Comparison of ENCODE assay signal across 2 cellular contexts in the genomic region with DNA sequence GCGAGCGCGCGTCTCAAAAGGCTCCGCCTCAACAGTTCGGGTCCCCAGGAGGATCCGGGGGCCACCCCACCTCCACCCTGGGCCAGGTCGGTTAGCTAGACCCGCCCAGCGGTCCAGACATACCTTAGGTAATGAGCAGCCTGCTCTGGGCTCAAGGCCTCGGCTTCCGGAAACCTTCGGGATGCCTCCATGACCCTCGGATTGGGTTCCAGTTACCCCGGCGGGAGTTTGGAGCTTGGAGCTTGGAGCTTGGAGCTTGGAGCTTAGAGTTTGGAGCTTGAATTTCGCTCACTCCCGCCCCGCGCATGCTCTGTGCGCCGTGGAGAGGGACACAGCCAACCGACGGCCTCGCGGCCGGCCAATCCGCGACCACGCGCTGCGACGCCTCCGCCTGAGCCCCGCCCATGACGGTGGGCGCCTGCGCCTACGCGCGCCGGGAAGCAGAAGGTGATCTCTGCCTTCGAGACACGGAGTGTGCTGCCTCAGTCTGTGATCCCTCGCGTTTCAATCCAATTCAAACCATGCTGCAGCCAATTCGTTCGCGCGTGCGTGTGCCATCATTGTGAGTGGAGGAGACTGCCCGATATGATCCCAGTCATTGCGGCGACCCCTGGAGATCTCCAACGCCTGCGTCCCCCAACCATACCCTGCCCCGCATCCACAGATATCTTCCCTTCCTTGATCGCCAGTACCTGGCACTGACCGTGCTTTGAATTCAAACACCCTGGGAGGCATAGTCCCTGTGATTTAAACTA.
A peak's percentile ranks its signal among the peaks of the same experiment; 100 is the strongest.
TF ChIP-seq lines count a peak whose summit lies in the region.

A gene with protein sequence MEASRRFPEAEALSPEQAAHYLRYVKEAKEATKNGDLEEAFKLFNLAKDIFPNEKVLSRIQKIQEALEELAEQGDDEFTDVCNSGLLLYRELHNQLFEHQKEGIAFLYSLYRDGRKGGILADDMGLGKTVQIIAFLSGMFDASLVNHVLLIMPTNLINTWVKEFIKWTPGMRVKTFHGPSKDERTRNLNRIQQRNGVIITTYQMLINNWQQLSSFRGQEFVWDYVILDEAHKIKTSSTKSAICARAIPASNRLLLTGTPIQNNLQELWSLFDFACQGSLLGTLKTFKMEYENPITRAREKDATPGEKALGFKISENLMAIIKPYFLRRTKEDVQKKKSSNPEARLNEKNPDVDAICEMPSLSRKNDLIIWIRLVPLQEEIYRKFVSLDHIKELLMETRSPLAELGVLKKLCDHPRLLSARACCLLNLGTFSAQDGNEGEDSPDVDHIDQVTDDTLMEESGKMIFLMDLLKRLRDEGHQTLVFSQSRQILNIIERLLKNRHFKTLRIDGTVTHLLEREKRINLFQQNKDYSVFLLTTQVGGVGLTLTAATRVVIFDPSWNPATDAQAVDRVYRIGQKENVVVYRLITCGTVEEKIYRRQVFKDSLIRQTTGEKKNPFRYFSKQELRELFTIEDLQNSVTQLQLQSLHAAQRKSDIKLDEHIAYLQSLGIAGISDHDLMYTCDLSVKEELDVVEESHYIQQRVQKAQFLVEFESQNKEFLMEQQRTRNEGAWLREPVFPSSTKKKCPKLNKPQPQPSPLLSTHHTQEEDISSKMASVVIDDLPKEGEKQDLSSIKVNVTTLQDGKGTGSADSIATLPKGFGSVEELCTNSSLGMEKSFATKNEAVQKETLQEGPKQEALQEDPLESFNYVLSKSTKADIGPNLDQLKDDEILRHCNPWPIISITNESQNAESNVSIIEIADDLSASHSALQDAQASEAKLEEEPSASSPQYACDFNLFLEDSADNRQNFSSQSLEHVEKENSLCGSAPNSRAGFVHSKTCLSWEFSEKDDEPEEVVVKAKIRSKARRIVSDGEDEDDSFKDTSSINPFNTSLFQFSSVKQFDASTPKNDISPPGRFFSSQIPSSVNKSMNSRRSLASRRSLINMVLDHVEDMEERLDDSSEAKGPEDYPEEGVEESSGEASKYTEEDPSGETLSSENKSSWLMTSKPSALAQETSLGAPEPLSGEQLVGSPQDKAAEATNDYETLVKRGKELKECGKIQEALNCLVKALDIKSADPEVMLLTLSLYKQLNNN (minus strand): TSS at position 307 of the 755 bp plus-strand sequence. CDS start 116 bp downstream, at position 191.

TF ChIP-seq in HCT116, 20 proteins besides CTCF, POLR2A, EP300 and RAD21 (continued from another document):
- TF ChIP-seq SIN3A (IDR thresholded peaks at IDR 0.05; ENCODE audit: low read depth) (peak; percentile 58; the same call in 1 of the 2 replicates), POLR2AphosphoS5 (IDR thresholded peaks at IDR 0.05; ENCODE audit: low read depth, low read length) (peak; percentile 79), EZH2 (IDR thresholded peaks at IDR 0.05) (no peak), CEBPB (IDR thresholded peaks at IDR 0.05; ENCODE audit: low read depth) (no peak)

TF ChIP-seq in SK-N-SH treated with all-trans-retinoic acid at 6 μM for 48 hours, 23 proteins besides CTCF, POLR2A, EP300 and RAD21:
- TF ChIP-seq, protein P1, sequence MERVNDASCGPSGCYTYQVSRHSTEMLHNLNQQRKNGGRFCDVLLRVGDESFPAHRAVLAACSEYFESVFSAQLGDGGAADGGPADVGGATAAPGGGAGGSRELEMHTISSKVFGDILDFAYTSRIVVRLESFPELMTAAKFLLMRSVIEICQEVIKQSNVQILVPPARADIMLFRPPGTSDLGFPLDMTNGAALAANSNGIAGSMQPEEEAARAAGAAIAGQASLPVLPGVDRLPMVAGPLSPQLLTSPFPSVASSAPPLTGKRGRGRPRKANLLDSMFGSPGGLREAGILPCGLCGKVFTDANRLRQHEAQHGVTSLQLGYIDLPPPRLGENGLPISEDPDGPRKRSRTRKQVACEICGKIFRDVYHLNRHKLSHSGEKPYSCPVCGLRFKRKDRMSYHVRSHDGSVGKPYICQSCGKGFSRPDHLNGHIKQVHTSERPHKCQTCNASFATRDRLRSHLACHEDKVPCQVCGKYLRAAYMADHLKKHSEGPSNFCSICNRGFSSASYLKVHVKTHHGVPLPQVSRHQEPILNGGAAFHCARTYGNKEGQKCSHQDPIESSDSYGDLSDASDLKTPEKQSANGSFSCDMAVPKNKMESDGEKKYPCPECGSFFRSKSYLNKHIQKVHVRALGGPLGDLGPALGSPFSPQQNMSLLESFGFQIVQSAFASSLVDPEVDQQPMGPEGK (CRISPR knock-in tag; IDR thresholded peaks at IDR 0.05; ENCODE audit: borderline replicate concordance), result no peak
- TF ChIP-seq GLIS3 (CRISPR knock-in tag; IDR thresholded peaks at IDR 0.05) (no peak), ZFP30 (CRISPR knock-in tag; IDR thresholded peaks at IDR 0.05) (no peak), ZNF8 (CRISPR knock-in tag; IDR thresholded peaks at IDR 0.05) (no peak), ARNTL (CRISPR knock-in tag; IDR thresholded peaks at IDR 0.05; ENCODE audit: borderline replicate concordance, low read depth) (no peak), TOX (CRISPR knock-in tag; IDR thresholded peaks at IDR 0.05; ENCODE audit: borderline replicate concordance) (no peak), ZFP3 (CRISPR knock-in tag; IDR thresholded peaks at IDR 0.05) (no peak), ZNF70 (CRISPR knock-in tag; IDR thresholded peaks at IDR 0.05) (no peak), ZC3H10 (CRISPR knock-in tag; IDR thresholded peaks at IDR 0.05) (no peak), RARB (CRISPR knock-in tag; IDR thresholded peaks at IDR 0.05) (no peak), OSR1 (CRISPR knock-in tag; IDR thresholded peaks at IDR 0.05) (no peak)
- TF ChIP-seq, protein P2, sequence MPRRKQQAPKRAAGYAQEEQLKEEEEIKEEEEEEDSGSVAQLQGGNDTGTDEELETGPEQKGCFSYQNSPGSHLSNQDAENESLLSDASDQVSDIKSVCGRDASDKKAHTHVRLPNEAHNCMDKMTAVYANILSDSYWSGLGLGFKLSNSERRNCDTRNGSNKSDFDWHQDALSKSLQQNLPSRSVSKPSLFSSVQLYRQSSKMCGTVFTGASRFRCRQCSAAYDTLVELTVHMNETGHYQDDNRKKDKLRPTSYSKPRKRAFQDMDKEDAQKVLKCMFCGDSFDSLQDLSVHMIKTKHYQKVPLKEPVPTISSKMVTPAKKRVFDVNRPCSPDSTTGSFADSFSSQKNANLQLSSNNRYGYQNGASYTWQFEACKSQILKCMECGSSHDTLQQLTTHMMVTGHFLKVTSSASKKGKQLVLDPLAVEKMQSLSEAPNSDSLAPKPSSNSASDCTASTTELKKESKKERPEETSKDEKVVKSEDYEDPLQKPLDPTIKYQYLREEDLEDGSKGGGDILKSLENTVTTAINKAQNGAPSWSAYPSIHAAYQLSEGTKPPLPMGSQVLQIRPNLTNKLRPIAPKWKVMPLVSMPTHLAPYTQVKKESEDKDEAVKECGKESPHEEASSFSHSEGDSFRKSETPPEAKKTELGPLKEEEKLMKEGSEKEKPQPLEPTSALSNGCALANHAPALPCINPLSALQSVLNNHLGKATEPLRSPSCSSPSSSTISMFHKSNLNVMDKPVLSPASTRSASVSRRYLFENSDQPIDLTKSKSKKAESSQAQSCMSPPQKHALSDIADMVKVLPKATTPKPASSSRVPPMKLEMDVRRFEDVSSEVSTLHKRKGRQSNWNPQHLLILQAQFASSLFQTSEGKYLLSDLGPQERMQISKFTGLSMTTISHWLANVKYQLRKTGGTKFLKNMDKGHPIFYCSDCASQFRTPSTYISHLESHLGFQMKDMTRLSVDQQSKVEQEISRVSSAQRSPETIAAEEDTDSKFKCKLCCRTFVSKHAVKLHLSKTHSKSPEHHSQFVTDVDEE (CRISPR knock-in tag; IDR thresholded peaks at IDR 0.05), result no peak
- TF ChIP-seq, protein P3, sequence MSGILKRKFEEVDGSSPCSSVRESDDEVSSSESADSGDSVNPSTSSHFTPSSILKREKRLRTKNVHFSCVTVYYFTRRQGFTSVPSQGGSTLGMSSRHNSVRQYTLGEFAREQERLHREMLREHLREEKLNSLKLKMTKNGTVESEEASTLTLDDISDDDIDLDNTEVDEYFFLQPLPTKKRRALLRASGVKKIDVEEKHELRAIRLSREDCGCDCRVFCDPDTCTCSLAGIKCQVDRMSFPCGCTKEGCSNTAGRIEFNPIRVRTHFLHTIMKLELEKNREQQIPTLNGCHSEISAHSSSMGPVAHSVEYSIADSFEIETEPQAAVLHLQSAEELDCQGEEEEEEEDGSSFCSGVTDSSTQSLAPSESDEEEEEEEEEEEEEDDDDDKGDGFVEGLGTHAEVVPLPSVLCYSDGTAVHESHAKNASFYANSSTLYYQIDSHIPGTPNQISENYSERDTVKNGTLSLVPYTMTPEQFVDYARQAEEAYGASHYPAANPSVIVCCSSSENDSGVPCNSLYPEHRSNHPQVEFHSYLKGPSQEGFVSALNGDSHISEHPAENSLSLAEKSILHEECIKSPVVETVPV (CRISPR knock-in tag; IDR thresholded peaks at IDR 0.05), result no peak
- TF ChIP-seq, protein P4, sequence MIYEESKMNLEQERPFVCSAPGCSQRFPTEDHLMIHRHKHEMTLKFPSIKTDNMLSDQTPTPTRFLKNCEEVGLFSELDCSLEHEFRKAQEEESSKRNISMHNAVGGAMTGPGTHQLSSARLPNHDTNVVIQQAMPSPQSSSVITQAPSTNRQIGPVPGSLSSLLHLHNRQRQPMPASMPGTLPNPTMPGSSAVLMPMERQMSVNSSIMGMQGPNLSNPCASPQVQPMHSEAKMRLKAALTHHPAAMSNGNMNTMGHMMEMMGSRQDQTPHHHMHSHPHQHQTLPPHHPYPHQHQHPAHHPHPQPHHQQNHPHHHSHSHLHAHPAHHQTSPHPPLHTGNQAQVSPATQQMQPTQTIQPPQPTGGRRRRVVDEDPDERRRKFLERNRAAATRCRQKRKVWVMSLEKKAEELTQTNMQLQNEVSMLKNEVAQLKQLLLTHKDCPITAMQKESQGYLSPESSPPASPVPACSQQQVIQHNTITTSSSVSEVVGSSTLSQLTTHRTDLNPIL (CRISPR knock-in tag; IDR thresholded peaks at IDR 0.05; ENCODE audit: low read depth), result no peak
